In the genomic region with DNA sequence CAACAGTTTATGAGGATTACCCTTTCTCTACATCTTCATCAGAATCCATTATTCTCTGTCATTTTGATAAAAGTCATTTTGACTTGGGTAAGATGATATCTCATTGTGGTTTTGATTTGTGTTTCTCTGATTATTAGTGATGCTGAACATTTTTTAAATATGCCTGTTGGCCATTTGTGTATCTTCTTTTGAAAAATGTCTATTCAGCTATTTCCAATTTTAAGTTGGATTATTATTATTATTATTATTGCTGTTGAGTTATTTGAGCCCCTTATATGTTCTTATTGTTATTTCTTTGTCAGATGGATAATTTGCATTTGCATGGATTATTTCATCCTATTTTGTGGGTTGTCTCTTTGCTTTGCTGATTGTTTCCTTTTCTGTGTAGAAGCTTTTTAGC, we compare ENCODE assay signal across 26 cellular contexts.
DNase-seq lines count a peak whose midpoint lies in the region; ATAC-seq, FAIRE-seq and TF ChIP-seq lines count a peak whose summit lies in the region.
"Had no signal": no experiment of that assay in that cellular context is flagged by ENCODE, and none has a peak within 500 bp of the region (broad histone marks: within the 10 kb centered on the region; RNA-seq: fewer than 3 reads in every experiment).

No MANE protein-coding gene starts in this region.

- CTCF ChIA-PET in A549 (lab: Yijun Ruan, JAX), result no interaction called here
- CTCF ChIA-PET in K562 (lab: Yijun Ruan, JAX; ENCODE audit: low intra/inter-chr PET ratio), result no interaction called here

- no TSS peak for BruUV-seq in K562 (replicated peaks; lab: Mats Ljungman, UMichigan)

- no peak for TF ChIP-seq CTCF in A549 (IDR thresholded peaks at IDR 0.05)
- TF ChIP-seq CTCF in K562 (IDR thresholded peaks at IDR 0.05 in 2 of 3, conservative IDR thresholded peaks at IDR 0.05 in 1 of 3; ENCODE audit: insufficient read depth in 2 of 3, low read depth in 1 of 3, low read length in 3 of 3), result no peak
- no peak for TF ChIP-seq CTCF in psoas muscle (IDR thresholded peaks at IDR 0.05)

- H3K4me1 ChIP-seq in A549 (no peaks in the 10 kb centered on the region), K562 (replicated peaks in 1 of 2; ENCODE audit: control insufficient read depth in 2 of 2, insufficient read depth in 2 of 2, low read length in 2 of 2) (no peaks in the 10 kb centered on the region), psoas muscle (no peaks in the 10 kb centered on the region), small intestine (ENCODE audit: control insufficient read depth in 2 of 2, insufficient read depth in 1 of 2, low read depth in 1 of 2, low read length in 1 of 2) (no peaks in the 10 kb centered on the region)
- H3K4me1 ChIP-seq: BE2C, BLaER1 had no signal

- H3K9me3 ChIP-seq in A549 (no peaks in the 10 kb centered on the region), K562 (replicated peaks; ENCODE audit: control insufficient read depth, insufficient read depth, low read depth, low read length) (no peaks in the 10 kb centered on the region), psoas muscle (no peaks in the 10 kb centered on the region), small intestine (ENCODE audit: control insufficient read depth, low read depth) (no peaks in the 10 kb centered on the region)
- H3K9me3 ChIP-seq: BE2C, BLaER1 had no signal

- intact Hi-C loops in K562 (cut with micrococcal nuclease), result no loop called here
- intact Hi-C loops in psoas muscle (cut with DNase I), result no loop called here

- no peaks in the 10 kb centered on the region for H4K20me1 ChIP-seq in K562 (replicated peaks; ENCODE audit: control insufficient read depth, insufficient read depth, low read length)
- H4K20me1 ChIP-seq: BLaER1 had no signal

- no peak overlapping the region for H3K4me3 ChIP-seq in A549
- H3K4me3 ChIP-seq in K562, result no peak overlapping the region
- H3K4me3 ChIP-seq in psoas muscle, result no peak overlapping the region
- no peak overlapping the region for H3K4me3 ChIP-seq in small intestine (ENCODE audit: low read depth in 1 of 2, low read length in 2 of 2)
- H3K4me3 ChIP-seq: BLaER1, GM12878 had no signal

- no peaks in the 10 kb centered on the region for H3K79me2 ChIP-seq in K562 (ENCODE audit: control insufficient read depth, insufficient read depth, low read length)

- DNase-seq in A549 (ENCODE audit: low read depth in 1 of 2, low spot score in 1 of 2) (no peak), K562 (ENCODE audit: extremely low read depth in 1 of 4, low spot score in 3 of 4) (no peak), psoas muscle (no peak), small intestine (no peak)
- DNase-seq: 8988T; ACHN; BE2C; C1 segment of cervical spinal cord; CD4-positive, alpha-beta memory T cell; CD4-positive, CD25-positive, alpha-beta regulatory T cell; CD8-positive, alpha-beta memory T cell; COR-L47; DMS 273 treated with DMSO at 0.1 percent for 48 hours; DMS153; DMS53; DMS79; DND-41; EL; GDM1 had no signal

- TF ChIP-seq RAD21 in A549 (conservative IDR thresholded peaks at IDR 0.05 in 1 of 2, IDR thresholded peaks at IDR 0.05 in 1 of 2), result no peak
- no peak for TF ChIP-seq RAD21 in K562 (CRISPR knock-in tag; conservative IDR thresholded peaks at IDR 0.05 in 1 of 2, IDR thresholded peaks at IDR 0.05 in 1 of 2)

- TF ChIP-seq POLR2A in A549 (IDR thresholded peaks at IDR 0.05; ENCODE audit: low read length), result no peak
- TF ChIP-seq POLR2A in K562 (conservative IDR thresholded peaks at IDR 0.05), result no peak

- H3K27me3 ChIP-seq in K562 (ENCODE audit: control insufficient read depth in 2 of 2, insufficient read depth in 2 of 2, low read length in 2 of 2) (no peaks in the 10 kb centered on the region), psoas muscle (ENCODE audit: insufficient read depth in 3 of 3, low read length in 2 of 3) (no peaks in the 10 kb centered on the region), small intestine (ENCODE audit: control insufficient read depth in 2 of 2, insufficient read depth in 2 of 2, low read length in 2 of 2) (no peaks in the 10 kb centered on the region)
- H3K27me3 ChIP-seq: BE2C, BLaER1 had no signal

- no peak overlapping the region for H3K9ac ChIP-seq in K562 (ENCODE audit: insufficient read depth in 1 of 2, low read depth in 2 of 2, low read length in 2 of 2)
- H3K9ac ChIP-seq: BLaER1 had no signal

- H3K4me2 ChIP-seq in A549 (no peak overlapping the region), K562 (ENCODE audit: insufficient read depth, low read length) (no peak overlapping the region)
- H3K4me2 ChIP-seq: BLaER1 had no signal

- TF ChIP-seq EP300 in A549 (IDR thresholded peaks at IDR 0.05) (no peak), K562 (IDR thresholded peaks at IDR 0.05; ENCODE audit: low read length) (no peak)

- POLR2A ChIA-PET in A549 (lab: Yijun Ruan, JAX) (no interaction called here), K562 (lab: Yijun Ruan, JAX) (no interaction called here)

- H3K27ac ChIP-seq in A549 (no peak overlapping the region), K562 (ENCODE audit: extremely low read depth, low read depth, low read length) (no peak overlapping the region), psoas muscle (no peak overlapping the region), small intestine (ENCODE audit: low read depth in 1 of 2, low read length in 1 of 2) (no peak overlapping the region)
- H3K27ac ChIP-seq: BLaER1 had no signal

- H2AFZ ChIP-seq in K562 (ENCODE audit: low read depth, low read length), result no peak overlapping the region

- no peaks in the 10 kb centered on the region for H3K9me1 ChIP-seq in K562 (ENCODE audit: control insufficient read depth, insufficient read depth, low read length)

- in situ Hi-C loops in K562 (cut with MboI), result no loop called here

- no peak for ATAC-seq in A549
- ATAC-seq in K562, result no peak
- no peak for ATAC-seq in HG02884 (IDR thresholded peaks at IDR 0.05; ENCODE audit: unreplicated experiment)
- no peak for ATAC-seq in psoas muscle
- ATAC-seq: GM12878 had no signal

- peak; percentile 3 for FAIRE-seq in A204.1 (lab: Jason Lieb, UNC)
- no peak for FAIRE-seq in A549 (lab: Jason Lieb, UNC)
- no peak for FAIRE-seq in K562 (lab: Jason Lieb, UNC)
- FAIRE-seq in islet of Langerhans (lab: Jason Lieb, UNC), result peak; percentile 66
- FAIRE-seq in small intestine (lab: Jason Lieb, UNC), result no peak
- FAIRE-seq: GM12878, GM12892, GM18507 had no signal

- H3K36me3 ChIP-seq in K562 (ENCODE audit: control insufficient read depth, insufficient read depth, low read length) (no peaks in the 10 kb centered on the region), psoas muscle (ENCODE audit: insufficient read depth in 1 of 2, low read depth in 1 of 2) (no peaks in the 10 kb centered on the region), small intestine (ENCODE audit: control insufficient read depth in 2 of 2, insufficient read depth in 2 of 2, low read length in 2 of 2) (no peaks in the 10 kb centered on the region)
- H3K36me3 ChIP-seq: BE2C, BLaER1 had no signal

TF ChIP-seq in A549, 52 proteins besides CTCF, POLR2A, EP300 and RAD21:
- no peak for TF ChIP-seq JUN (IDR thresholded peaks at IDR 0.05)
- no peak for TF ChIP-seq RFX5 (IDR thresholded peaks at IDR 0.05)
- TF ChIP-seq, protein P1, sequence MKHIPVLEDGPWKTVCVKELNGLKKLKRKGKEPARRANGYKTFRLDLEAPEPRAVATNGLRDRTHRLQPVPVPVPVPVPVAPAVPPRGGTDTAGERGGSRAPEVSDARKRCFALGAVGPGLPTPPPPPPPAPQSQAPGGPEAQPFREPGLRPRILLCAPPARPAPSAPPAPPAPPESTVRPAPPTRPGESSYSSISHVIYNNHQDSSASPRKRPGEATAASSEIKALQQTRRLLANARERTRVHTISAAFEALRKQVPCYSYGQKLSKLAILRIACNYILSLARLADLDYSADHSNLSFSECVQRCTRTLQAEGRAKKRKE (CRISPR knock-in tag; IDR thresholded peaks at IDR 0.05; ENCODE audit: low read depth), result no peak
- peak; percentile 80 for TF ChIP-seq MAFK (IDR thresholded peaks at IDR 0.05; ENCODE audit: partially characterized antibody)
- TF ChIP-seq ZFP36 (IDR thresholded peaks at IDR 0.05; ENCODE audit: borderline replicate concordance, partially characterized antibody), result no peak
- TF ChIP-seq TP53 (CRISPR knock-in tag; IDR thresholded peaks at IDR 0.05), result no peak
- TF ChIP-seq, protein P2, sequence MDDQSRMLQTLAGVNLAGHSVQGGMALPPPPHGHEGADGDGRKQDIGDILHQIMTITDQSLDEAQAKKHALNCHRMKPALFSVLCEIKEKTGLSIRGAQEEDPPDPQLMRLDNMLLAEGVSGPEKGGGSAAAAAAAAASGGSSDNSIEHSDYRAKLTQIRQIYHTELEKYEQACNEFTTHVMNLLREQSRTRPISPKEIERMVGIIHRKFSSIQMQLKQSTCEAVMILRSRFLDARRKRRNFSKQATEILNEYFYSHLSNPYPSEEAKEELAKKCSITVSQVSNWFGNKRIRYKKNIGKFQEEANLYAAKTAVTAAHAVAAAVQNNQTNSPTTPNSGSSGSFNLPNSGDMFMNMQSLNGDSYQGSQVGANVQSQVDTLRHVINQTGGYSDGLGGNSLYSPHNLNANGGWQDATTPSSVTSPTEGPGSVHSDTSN (IDR thresholded peaks at IDR 0.05), result no peak
- no peak for TF ChIP-seq SREBF2 (IDR thresholded peaks at IDR 0.05)

TF ChIP-seq in K562, 482 proteins besides CTCF, POLR2A, EP300 and RAD21:
- TF ChIP-seq ZNF174 (CRISPR knock-in tag; IDR thresholded peaks at IDR 0.05) (no peak), ZNF316 (IDR thresholded peaks at IDR 0.05) (peak; percentile 93), MAFG (tag; conservative IDR thresholded peaks at IDR 0.05) (peak; percentile 82), MAFF (IDR thresholded peaks at IDR 0.05; ENCODE audit: low read length) (peak; percentile 61; the same call in 1 of the 2 replicates), C11orf30 (IDR thresholded peaks at IDR 0.05; ENCODE audit: low read depth) (peak; percentile 80), MAFK (IDR thresholded peaks at IDR 0.05; ENCODE audit: low read length) (peak; percentile 70; the same call in 1 of the 2 replicates), SLC30A9 (CRISPR knock-in tag; IDR thresholded peaks at IDR 0.05) (no peak), ETV6 (IDR thresholded peaks at IDR 0.05; ENCODE audit: borderline replicate concordance in 1 of 2, low read depth in 2 of 2, low read length in 1 of 2) (no peak), ETV6 (CRISPR knock-in tag; IDR thresholded peaks at IDR 0.05; ENCODE audit: borderline replicate concordance) (no peak)
- TF ChIP-seq, protein P3, sequence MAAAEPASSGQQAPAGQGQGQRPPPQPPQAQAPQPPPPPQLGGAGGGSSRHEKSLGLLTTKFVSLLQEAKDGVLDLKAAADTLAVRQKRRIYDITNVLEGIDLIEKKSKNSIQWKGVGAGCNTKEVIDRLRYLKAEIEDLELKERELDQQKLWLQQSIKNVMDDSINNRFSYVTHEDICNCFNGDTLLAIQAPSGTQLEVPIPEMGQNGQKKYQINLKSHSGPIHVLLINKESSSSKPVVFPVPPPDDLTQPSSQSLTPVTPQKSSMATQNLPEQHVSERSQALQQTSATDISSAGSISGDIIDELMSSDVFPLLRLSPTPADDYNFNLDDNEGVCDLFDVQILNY (CRISPR knock-in tag; IDR thresholded peaks at IDR 0.05), result no peak
TF ChIP-seq in K562: peak in this region for 5.
